In the genomic region with DNA sequence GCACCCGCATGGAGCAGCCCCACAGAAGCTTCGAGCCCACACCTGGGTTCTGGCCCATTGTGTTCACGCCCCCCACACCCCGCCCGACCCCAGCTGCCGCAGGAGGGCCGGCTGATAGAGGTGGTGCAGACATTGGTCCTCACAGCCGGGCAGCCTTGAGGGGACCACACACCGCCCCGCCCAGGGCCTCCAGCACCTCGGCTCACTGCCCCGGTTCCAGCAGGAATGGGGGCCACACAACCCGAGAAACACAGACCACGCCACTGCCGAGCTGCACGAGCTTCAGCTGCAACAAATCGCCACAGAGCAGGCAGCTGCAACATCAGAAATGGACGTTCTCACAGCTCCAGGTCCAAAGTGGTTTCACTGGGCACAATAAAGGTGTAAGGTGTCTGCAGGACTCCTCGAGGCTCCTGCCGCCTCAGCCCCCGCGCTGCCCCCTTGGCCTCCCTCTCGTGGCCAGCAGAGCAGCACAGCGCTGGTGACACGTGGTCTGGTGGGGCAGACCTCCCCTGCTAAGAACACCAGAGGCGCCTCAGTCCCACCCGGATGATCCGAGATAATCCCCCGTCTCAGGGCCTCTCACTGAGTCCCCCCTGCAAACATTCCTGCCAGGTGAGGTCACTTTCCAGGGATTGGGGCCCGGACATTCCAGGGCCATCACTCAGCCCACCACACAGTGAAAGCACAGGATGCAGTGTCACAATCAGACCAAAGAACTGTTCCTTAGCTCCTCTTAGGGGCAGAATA, we compare ENCODE assay signal across 1 cellular context.
TF ChIP-seq lines count a peak whose summit lies in the region.

No MANE protein-coding gene starts in this region.

TF ChIP-seq in HepG2, 621 proteins besides CTCF, POLR2A, EP300 and RAD21 (continued from another document and continues in another):
- TF ChIP-seq FOXC1 (CRISPR knock-in tag; IDR thresholded peaks at IDR 0.05; ENCODE audit: borderline replicate concordance) (no peak), GTF2F1 (IDR thresholded peaks at IDR 0.05; ENCODE audit: low read length) (no peak), ZNF883 (CRISPR knock-in tag; IDR thresholded peaks at IDR 0.05; ENCODE audit: not compliant biosample characterization) (peak; percentile 17), TP53 (CRISPR knock-in tag; conservative IDR thresholded peaks at IDR 0.05) (0 out of 2 replicates have a peak, but pooled peaks have one; percentile 10), LCORL (IDR thresholded peaks at IDR 0.05) (no peak), LCORL (CRISPR knock-in tag; IDR thresholded peaks at IDR 0.05) (peak; percentile 95), RBM39 (IDR thresholded peaks at IDR 0.05; ENCODE audit: low read depth, low read length, poor library complexity, severe bottlenecking) (no peak), ASH2L (IDR thresholded peaks at IDR 0.05; ENCODE audit: insufficient read length, low read depth, low read length) (peak; percentile 36), ZNF224 (CRISPR knock-in tag; IDR thresholded peaks at IDR 0.05) (no peak), ZNF670 (CRISPR knock-in tag; IDR thresholded peaks at IDR 0.05; ENCODE audit: borderline replicate concordance) (0 out of 2 replicates have a peak, but pooled peaks have one; percentile 81), TBX2 (CRISPR knock-in tag; IDR thresholded peaks at IDR 0.05; ENCODE audit: borderline replicate concordance) (peak; percentile 86), ZNF333 (CRISPR knock-in tag; IDR thresholded peaks at IDR 0.05; ENCODE audit: borderline replicate concordance) (no peak), ZNF3 (CRISPR knock-in tag; IDR thresholded peaks at IDR 0.05) (peak; percentile 29; the same call in 1 of the 2 replicates), SMYD3 (CRISPR knock-in tag; IDR thresholded peaks at IDR 0.05) (no peak), CC2D1A (CRISPR knock-in tag; IDR thresholded peaks at IDR 0.05) (no peak), ARID2 (CRISPR knock-in tag; IDR thresholded peaks at IDR 0.05; ENCODE audit: borderline replicate concordance) (0 out of 2 replicates have a peak, but pooled peaks have one; percentile 3), NFIB (CRISPR knock-in tag; IDR thresholded peaks at IDR 0.05; ENCODE audit: borderline replicate concordance) (no peak), RFX3 (CRISPR knock-in tag; IDR thresholded peaks at IDR 0.05) (no peak), MED8 (CRISPR knock-in tag; IDR thresholded peaks at IDR 0.05; ENCODE audit: insufficient replicate concordance) (no peak), ZNF180 (CRISPR knock-in tag; IDR thresholded peaks at IDR 0.05; ENCODE audit: borderline replicate concordance, low read depth) (no peak), CREM (IDR thresholded peaks at IDR 0.05) (peak; percentile 67), CREM (CRISPR knock-in tag; IDR thresholded peaks at IDR 0.05) (no peak), ZNF256 (CRISPR knock-in tag; conservative IDR thresholded peaks at IDR 0.05) (no peak), WIZ (CRISPR knock-in tag; IDR thresholded peaks at IDR 0.05) (no peak), ZNF451 (CRISPR knock-in tag; IDR thresholded peaks at IDR 0.05) (no peak), ZNF264 (CRISPR knock-in tag; IDR thresholded peaks at IDR 0.05) (0 out of 2 replicates have a peak, but pooled peaks have one; percentile 61), GABPA (IDR thresholded peaks at IDR 0.05; ENCODE audit: low read depth, low read length) (no peak), GABPA (CRISPR knock-in tag; IDR thresholded peaks at IDR 0.05; ENCODE audit: low read depth) (peak; percentile 53), FOSL1 (CRISPR knock-in tag; IDR thresholded peaks at IDR 0.05; ENCODE audit: borderline replicate concordance) (peak; percentile 92), TBX3 (IDR thresholded peaks at IDR 0.05; ENCODE audit: borderline replicate concordance) (peak; percentile 31; the same call in 1 of the 2 replicates), STAG1 (CRISPR knock-in tag; IDR thresholded peaks at IDR 0.05) (peak; percentile 33; the same call in 1 of the 2 replicates), SNAPC2 (CRISPR knock-in tag; IDR thresholded peaks at IDR 0.05) (no peak; the same call in 1 of the 2 replicates), SRY (CRISPR knock-in tag; IDR thresholded peaks at IDR 0.05) (peak; percentile 28; the same call in 1 of the 2 replicates), ZNF263 (CRISPR knock-in tag; IDR thresholded peaks at IDR 0.05) (peak; percentile 61; the same call in 1 of the 2 replicates), ZSCAN31 (CRISPR knock-in tag; IDR thresholded peaks at IDR 0.05; ENCODE audit: low read depth) (0 out of 2 replicates have a peak, but pooled peaks have one; percentile 21), HMG20A (CRISPR knock-in tag; IDR thresholded peaks at IDR 0.05; ENCODE audit: borderline replicate concordance) (peak; percentile 83), ZNF101 (CRISPR knock-in tag; IDR thresholded peaks at IDR 0.05; ENCODE audit: borderline replicate concordance, low read depth) (no peak), JARID2 (CRISPR knock-in tag; IDR thresholded peaks at IDR 0.05; ENCODE audit: insufficient replicate concordance) (no peak), RARA (CRISPR knock-in tag; IDR thresholded peaks at IDR 0.05) (peak; percentile 82)
- TF ChIP-seq, protein P1, sequence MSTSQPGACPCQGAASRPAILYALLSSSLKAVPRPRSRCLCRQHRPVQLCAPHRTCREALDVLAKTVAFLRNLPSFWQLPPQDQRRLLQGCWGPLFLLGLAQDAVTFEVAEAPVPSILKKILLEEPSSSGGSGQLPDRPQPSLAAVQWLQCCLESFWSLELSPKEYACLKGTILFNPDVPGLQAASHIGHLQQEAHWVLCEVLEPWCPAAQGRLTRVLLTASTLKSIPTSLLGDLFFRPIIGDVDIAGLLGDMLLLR (CRISPR knock-in tag; IDR thresholded peaks at IDR 0.05), result peak; percentile 53; the same call in 1 of the 2 replicates
- TF ChIP-seq, protein P2, sequence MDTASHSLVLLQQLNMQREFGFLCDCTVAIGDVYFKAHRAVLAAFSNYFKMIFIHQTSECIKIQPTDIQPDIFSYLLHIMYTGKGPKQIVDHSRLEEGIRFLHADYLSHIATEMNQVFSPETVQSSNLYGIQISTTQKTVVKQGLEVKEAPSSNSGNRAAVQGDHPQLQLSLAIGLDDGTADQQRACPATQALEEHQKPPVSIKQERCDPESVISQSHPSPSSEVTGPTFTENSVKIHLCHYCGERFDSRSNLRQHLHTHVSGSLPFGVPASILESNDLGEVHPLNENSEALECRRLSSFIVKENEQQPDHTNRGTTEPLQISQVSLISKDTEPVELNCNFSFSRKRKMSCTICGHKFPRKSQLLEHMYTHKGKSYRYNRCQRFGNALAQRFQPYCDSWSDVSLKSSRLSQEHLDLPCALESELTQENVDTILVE (CRISPR knock-in tag; IDR thresholded peaks at IDR 0.05), result no peak
- TF ChIP-seq, protein P3, sequence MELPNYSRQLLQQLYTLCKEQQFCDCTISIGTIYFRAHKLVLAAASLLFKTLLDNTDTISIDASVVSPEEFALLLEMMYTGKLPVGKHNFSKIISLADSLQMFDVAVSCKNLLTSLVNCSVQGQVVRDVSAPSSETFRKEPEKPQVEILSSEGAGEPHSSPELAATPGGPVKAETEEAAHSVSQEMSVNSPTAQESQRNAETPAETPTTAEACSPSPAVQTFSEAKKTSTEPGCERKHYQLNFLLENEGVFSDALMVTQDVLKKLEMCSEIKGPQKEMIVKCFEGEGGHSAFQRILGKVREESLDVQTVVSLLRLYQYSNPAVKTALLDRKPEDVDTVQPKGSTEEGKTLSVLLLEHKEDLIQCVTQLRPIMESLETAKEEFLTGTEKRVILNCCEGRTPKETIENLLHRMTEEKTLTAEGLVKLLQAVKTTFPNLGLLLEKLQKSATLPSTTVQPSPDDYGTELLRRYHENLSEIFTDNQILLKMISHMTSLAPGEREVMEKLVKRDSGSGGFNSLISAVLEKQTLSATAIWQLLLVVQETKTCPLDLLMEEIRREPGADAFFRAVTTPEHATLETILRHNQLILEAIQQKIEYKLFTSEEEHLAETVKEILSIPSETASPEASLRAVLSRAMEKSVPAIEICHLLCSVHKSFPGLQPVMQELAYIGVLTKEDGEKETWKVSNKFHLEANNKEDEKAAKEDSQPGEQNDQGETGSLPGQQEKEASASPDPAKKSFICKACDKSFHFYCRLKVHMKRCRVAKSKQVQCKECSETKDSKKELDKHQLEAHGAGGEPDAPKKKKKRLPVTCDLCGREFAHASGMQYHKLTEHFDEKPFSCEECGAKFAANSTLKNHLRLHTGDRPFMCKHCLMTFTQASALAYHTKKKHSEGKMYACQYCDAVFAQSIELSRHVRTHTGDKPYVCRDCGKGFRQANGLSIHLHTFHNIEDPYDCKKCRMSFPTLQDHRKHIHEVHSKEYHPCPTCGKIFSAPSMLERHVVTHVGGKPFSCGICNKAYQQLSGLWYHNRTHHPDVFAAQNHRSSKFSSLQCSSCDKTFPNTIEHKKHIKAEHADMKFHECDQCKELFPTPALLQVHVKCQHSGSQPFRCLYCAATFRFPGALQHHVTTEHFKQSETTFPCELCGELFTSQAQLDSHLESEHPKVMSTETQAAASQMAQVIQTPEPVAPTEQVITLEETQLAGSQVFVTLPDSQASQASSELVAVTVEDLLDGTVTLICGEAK (IDR thresholded peaks at IDR 0.05), result no peak
- TF ChIP-seq, protein P3 (CRISPR knock-in tag; IDR thresholded peaks at IDR 0.05), result no peak; the same call in 1 of the 2 replicates
- TF ChIP-seq, protein P4, sequence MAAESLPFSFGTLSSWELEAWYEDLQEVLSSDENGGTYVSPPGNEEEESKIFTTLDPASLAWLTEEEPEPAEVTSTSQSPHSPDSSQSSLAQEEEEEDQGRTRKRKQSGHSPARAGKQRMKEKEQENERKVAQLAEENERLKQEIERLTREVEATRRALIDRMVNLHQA (CRISPR knock-in tag; IDR thresholded peaks at IDR 0.05), result no peak
- TF ChIP-seq, protein P5, sequence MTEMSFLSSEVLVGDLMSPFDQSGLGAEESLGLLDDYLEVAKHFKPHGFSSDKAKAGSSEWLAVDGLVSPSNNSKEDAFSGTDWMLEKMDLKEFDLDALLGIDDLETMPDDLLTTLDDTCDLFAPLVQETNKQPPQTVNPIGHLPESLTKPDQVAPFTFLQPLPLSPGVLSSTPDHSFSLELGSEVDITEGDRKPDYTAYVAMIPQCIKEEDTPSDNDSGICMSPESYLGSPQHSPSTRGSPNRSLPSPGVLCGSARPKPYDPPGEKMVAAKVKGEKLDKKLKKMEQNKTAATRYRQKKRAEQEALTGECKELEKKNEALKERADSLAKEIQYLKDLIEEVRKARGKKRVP (CRISPR knock-in tag; IDR thresholded peaks at IDR 0.05), result no peak; a peak in 1 of 4 replicates
- TF ChIP-seq, protein P6, sequence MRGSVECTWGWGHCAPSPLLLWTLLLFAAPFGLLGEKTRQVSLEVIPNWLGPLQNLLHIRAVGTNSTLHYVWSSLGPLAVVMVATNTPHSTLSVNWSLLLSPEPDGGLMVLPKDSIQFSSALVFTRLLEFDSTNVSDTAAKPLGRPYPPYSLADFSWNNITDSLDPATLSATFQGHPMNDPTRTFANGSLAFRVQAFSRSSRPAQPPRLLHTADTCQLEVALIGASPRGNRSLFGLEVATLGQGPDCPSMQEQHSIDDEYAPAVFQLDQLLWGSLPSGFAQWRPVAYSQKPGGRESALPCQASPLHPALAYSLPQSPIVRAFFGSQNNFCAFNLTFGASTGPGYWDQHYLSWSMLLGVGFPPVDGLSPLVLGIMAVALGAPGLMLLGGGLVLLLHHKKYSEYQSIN (CRISPR knock-in tag; IDR thresholded peaks at IDR 0.05; ENCODE audit: borderline replicate concordance), result no peak
- TF ChIP-seq, protein P7, sequence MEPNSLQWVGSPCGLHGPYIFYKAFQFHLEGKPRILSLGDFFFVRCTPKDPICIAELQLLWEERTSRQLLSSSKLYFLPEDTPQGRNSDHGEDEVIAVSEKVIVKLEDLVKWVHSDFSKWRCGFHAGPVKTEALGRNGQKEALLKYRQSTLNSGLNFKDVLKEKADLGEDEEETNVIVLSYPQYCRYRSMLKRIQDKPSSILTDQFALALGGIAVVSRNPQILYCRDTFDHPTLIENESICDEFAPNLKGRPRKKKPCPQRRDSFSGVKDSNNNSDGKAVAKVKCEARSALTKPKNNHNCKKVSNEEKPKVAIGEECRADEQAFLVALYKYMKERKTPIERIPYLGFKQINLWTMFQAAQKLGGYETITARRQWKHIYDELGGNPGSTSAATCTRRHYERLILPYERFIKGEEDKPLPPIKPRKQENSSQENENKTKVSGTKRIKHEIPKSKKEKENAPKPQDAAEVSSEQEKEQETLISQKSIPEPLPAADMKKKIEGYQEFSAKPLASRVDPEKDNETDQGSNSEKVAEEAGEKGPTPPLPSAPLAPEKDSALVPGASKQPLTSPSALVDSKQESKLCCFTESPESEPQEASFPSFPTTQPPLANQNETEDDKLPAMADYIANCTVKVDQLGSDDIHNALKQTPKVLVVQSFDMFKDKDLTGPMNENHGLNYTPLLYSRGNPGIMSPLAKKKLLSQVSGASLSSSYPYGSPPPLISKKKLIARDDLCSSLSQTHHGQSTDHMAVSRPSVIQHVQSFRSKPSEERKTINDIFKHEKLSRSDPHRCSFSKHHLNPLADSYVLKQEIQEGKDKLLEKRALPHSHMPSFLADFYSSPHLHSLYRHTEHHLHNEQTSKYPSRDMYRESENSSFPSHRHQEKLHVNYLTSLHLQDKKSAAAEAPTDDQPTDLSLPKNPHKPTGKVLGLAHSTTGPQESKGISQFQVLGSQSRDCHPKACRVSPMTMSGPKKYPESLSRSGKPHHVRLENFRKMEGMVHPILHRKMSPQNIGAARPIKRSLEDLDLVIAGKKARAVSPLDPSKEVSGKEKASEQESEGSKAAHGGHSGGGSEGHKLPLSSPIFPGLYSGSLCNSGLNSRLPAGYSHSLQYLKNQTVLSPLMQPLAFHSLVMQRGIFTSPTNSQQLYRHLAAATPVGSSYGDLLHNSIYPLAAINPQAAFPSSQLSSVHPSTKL (CRISPR knock-in tag; IDR thresholded peaks at IDR 0.05), result peak; percentile 78
- TF ChIP-seq, protein P8, sequence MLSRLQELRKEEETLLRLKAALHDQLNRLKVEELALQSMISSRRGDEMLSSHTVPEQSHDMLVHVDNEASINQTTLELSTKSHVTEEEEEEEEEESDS (CRISPR knock-in tag; IDR thresholded peaks at IDR 0.05; ENCODE audit: borderline replicate concordance), result no peak
